In the genomic region with DNA sequence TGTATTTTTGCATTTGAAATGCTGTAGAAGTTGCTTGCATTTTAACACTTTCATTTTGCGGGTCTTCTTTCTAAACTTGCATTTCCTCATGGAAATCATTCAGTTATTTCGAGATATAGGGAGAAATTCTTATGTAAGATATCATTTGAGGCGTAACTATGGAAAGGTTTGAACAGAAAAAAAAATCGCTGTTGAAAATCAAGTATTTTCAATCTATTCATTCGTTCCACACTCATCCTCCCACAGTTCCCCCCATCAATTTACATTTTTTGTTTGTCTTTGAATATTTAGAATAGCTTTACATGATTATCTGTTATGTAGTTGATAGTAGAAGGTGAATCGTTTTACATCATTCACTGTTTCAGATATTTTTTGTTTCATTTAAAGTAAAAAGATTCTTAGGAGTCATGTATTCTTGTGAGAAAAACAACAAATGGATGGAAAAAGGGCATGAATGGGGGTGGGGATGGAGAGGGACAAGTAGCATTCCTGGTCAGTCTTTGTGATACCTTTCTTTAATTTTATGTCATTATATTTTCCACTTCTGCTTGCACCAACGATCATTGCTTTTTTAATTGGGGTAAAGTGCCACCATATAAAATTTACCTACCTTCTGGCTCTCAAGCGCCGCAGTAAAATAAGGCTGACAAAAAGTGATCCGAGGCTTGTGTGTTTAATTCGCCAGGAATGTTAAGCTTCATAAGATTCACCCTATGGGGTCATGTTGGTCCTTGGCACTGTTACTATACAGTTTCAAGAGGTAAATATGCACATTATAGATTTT, we compare ENCODE assay signal across 9 cellular contexts. TPM values are rescaled to one million over a fixed set of nuclear protein-coding genes. Genes with fewer than 3 reads are reported as not detected.
DNase-seq lines count a peak whose midpoint lies in the region; ATAC-seq, FAIRE-seq and TF ChIP-seq lines count a peak whose summit lies in the region.
"Had no signal": no experiment of that assay in that cellular context is flagged by ENCODE, and none has a peak within 500 bp of the region (broad histone marks: within the 10 kb centered on the region; RNA-seq: fewer than 3 reads in every experiment).

No MANE protein-coding gene starts in this region.

- intact Hi-C loops in pancreas (cut with DNase I) = no loop called here
- intact Hi-C loops in posterior vena cava (cut with DNase I) = no loop called here
- intact Hi-C loops in aorta (cut with DNase I) = loop anchor here (10.0 kb wide), 2 partner anchors 796 to 1964 kb away; a partner anchor contains a TSS

- H3K9me3 ChIP-seq in ES-I3 (ENCODE audit: control insufficient read depth, insufficient read depth, low read length) (no peaks in the 10 kb centered on the region), endodermal cell (ENCODE audit: control insufficient read depth, low read length) (no peaks in the 10 kb centered on the region), pancreas (no peaks in the 10 kb centered on the region), aorta (ENCODE audit: control insufficient read depth, low read length) (no peaks in the 10 kb centered on the region)

- no peak for TF ChIP-seq CTCF in endodermal cell (conservative IDR thresholded peaks at IDR 0.05)
- no peak for TF ChIP-seq CTCF in pancreas (IDR thresholded peaks at IDR 0.05)

- ATAC-seq in pancreas = no peak
- ATAC-seq in HG02885 (IDR thresholded peaks at IDR 0.05; ENCODE audit: poor library complexity, unreplicated experiment) = no peak
- ATAC-seq in aorta (ENCODE audit: low FRiP score) = no peak

- no peaks in the 10 kb centered on the region for H3K36me3 Mint-ChIP-seq in endodermal cell (ENCODE audit: low read depth)
- H3K36me3 Mint-ChIP-seq: activated naive CD8-positive, alpha-beta T cell had no signal

- H3K27ac Mint-ChIP-seq in endodermal cell = peak overlapping the region; percentile 94
- H3K27ac Mint-ChIP-seq: activated naive CD8-positive, alpha-beta T cell had no signal

- no peaks in the 10 kb centered on the region for H3K27me3 Mint-ChIP-seq in endodermal cell (ENCODE audit: insufficient read depth)

- H3K9me3 Mint-ChIP-seq in endodermal cell = no peaks in the 10 kb centered on the region

- H3K4me1 Mint-ChIP-seq in endodermal cell = peaks cover 38% of the 10 kb centered on the region

- 0 to 3% methylated on average over 2 to 10 of the region's 11 CpGs for WGBS in endodermal cell (ENCODE audit: insufficient coverage in 1 of 2, insufficient read length in 1 of 2), 2 experiments
- 54 to 56% methylated on average over 11 of the region's 11 CpGs for WGBS in pancreas, 2 donors
- 88 to 90% methylated on average over 11 of the region's 11 CpGs for WGBS in aorta, 2 donors

- peak overlapping the region; percentile 96 for H3K27ac ChIP-seq in endodermal cell (ENCODE audit: low read depth, low read length)
- H3K27ac ChIP-seq in pancreas = peak overlapping the region; percentile 91 to 99 (median 96)
- no peak overlapping the region for H3K27ac ChIP-seq in aorta (ENCODE audit: low read depth in 1 of 2, low read length in 2 of 2)

- DNase-seq in NCI-H69 (lab: John Stamatoyannopoulos, UW) (peak; percentile 71), endodermal cell (peak; percentile 48), pancreas (no peak), posterior vena cava (ENCODE audit: low spot score) (no peak), SIG-M5 (lab: John Stamatoyannopoulos, UW) (no peak), aorta (no peak)

- no peaks in the 10 kb centered on the region for H3K36me3 ChIP-seq in ES-I3 (ENCODE audit: insufficient read depth, low read length)
- H3K36me3 ChIP-seq in endodermal cell (ENCODE audit: control insufficient read depth, insufficient read depth, low read length) = no peaks in the 10 kb centered on the region
- no peaks in the 10 kb centered on the region for H3K36me3 ChIP-seq in pancreas
- H3K36me3 ChIP-seq in aorta (ENCODE audit: control insufficient read depth in 1 of 2, insufficient read depth in 2 of 2, low read length in 1 of 2) = no peaks in the 10 kb centered on the region

- FAIRE-seq in pancreas (lab: Jason Lieb, UNC) = peak; percentile 20

- no peaks in the 10 kb centered on the region for H3K27me3 ChIP-seq in endodermal cell (ENCODE audit: control insufficient read depth, insufficient read depth, low read length, poor library complexity, severe bottlenecking)
- no peaks in the 10 kb centered on the region for H3K27me3 ChIP-seq in pancreas
- no peaks in the 10 kb centered on the region for H3K27me3 ChIP-seq in aorta (ENCODE audit: control insufficient read depth in 1 of 2, insufficient read depth in 2 of 2, low read length in 1 of 2)

- H3K4me1 ChIP-seq in ES-I3 (ENCODE audit: insufficient read depth, low read length) = peaks cover 16% of the 10 kb centered on the region
- H3K4me1 ChIP-seq in endodermal cell (ENCODE audit: control insufficient read depth, insufficient read depth, low read length) = peaks cover 19% of the 10 kb centered on the region
- H3K4me1 ChIP-seq in pancreas = peaks cover 12 to 20% (median 16%) of the 10 kb centered on the region in 3 donors
- no peaks in the 10 kb centered on the region for H3K4me1 ChIP-seq in aorta (ENCODE audit: control insufficient read depth in 1 of 2, insufficient read depth in 2 of 2, low read length in 2 of 2)

- H3K9ac ChIP-seq in ES-I3 (ENCODE audit: low read depth, low read length) = peak overlapping the region; percentile 91
- H3K9ac ChIP-seq in endodermal cell (ENCODE audit: extremely low read depth, low read length, poor library complexity, severe bottlenecking) = peak overlapping the region; percentile 95

- H3K4me3 ChIP-seq in endodermal cell (ENCODE audit: low read length) (peak overlapping the region; percentile 99), pancreas (peak overlapping the region in 2 of 4 donors; percentile 60 to 68), aorta (ENCODE audit: low read length in 2 of 2) (no peak overlapping the region)

- H3K4me3 Mint-ChIP-seq in endodermal cell = peak overlapping the region; percentile 78

RNA-seq across cellular contexts. Expression of a gene that starts 3.2 kb away (rescaled TPM):
- total RNA-seq in endodermal cell = 10 to 100 TPM in 1 of 2 donors, 1 to 10 TPM in 1; 6.4 to 12.0 TPM
- 33.0 TPM for polyA plus RNA-seq in endodermal cell (2013, experiment 1 of 2)
- polyA plus RNA-seq in endodermal cell (2013, experiment 2 of 2) = 33.2 TPM
- under 1 TPM; 0.51 to 0.97 (median 0.62) TPM for total RNA-seq in pancreas
- polyA plus RNA-seq in pancreas = under 1 TPM; 0.23 to 0.52 TPM
- 1 to 10 TPM in 1 of 2 donors, under 1 TPM in 1; 0.33 to 1.2 TPM for total RNA-seq in posterior vena cava
- total RNA-seq in aorta = 1 to 10 TPM; 1.2 to 1.4 TPM
- polyA plus RNA-seq in aorta = under 1 TPM; 0.15 to 0.75 TPM

RNA-seq across cellular contexts. Expression of a gene that starts 5.4 kb away (rescaled TPM):
- total RNA-seq in endodermal cell = 10 to 100 TPM; 55.8 to 62.9 TPM
- 48.0 TPM for polyA plus RNA-seq in endodermal cell (2013, experiment 1 of 2)
- polyA plus RNA-seq in endodermal cell (2013, experiment 2 of 2) = 47.7 TPM
- total RNA-seq in pancreas = 10 to 100 TPM; 10.7 to 25.1 (median 15.4) TPM
- 10 to 100 TPM; 11.3 to 14.5 TPM for polyA plus RNA-seq in pancreas
- total RNA-seq in posterior vena cava = 10 to 100 TPM; 31.5 to 34.0 TPM
- 10 to 100 TPM; 35.5 to 75.3 TPM for total RNA-seq in aorta
- polyA plus RNA-seq in aorta = 10 to 100 TPM in 1 of 2 donors, 1 to 10 TPM in 1; 8.4 to 17.1 TPM

Comparison
In these comparisons a context has a peak if more than half of its experiments do, and no peak if none do; other contexts are left out.
1. DNase-seq: peak in NCI-H69 (single experiment) and endodermal cell (single experiment); none in pancreas (0 of 6), posterior vena cava (single experiment), SIG-M5 (single experiment) and aorta (0 of 2).
2. H3K27ac ChIP-seq: peak in endodermal cell (single experiment) and pancreas (4 of 4); none in aorta (0 of 2).
3. intact Hi-C loops: an anchor here in aorta (10.0 kb wide); none called in pancreas and posterior vena cava.